23 cellular contexts compared by ENCODE assay signal in genomic region chr20:49292010-49292409, GRCh38. TPM values are rescaled to one million over a fixed set of nuclear protein-coding genes. Genes with fewer than 3 reads are reported as not detected.
DNase-seq lines count a peak whose midpoint lies in the region; ATAC-seq and TF ChIP-seq lines count a peak whose summit lies in the region.
"Had no signal": no experiment of that assay in that cellular context is flagged by ENCODE, and none has a peak within 500 bp of the region (broad histone marks: within the 10 kb centered on the region; RNA-seq: fewer than 3 reads in every experiment).

No MANE protein-coding gene starts in this region.

- no peak overlapping the region for H2AFZ ChIP-seq in OCI-LY3 (ENCODE audit: low read depth, low read length)
- H2AFZ ChIP-seq: neural progenitor cell had no signal

- peaks cover 24% of the 10 kb centered on the region for H3K79me2 ChIP-seq in OCI-LY3 (ENCODE audit: low read length)

- H3K9me3 ChIP-seq in OCI-LY3 (ENCODE audit: insufficient read depth, low read length) (peaks cover 4% of the 10 kb centered on the region; the same call in 1 of the 2 replicates), aorta (ENCODE audit: control insufficient read depth, low read length) (peaks cover 3% of the 10 kb centered on the region)
- H3K9me3 ChIP-seq: BE2C had no signal

- H3K4me2 ChIP-seq in OCI-LY3 (ENCODE audit: low read length): no peak overlapping the region
- H3K4me2 ChIP-seq: neural progenitor cell had no signal

- 68% methylated on average over 3 of the region's 3 CpGs for WGBS in aorta, 2 donors

- no peak for ATAC-seq in aorta (ENCODE audit: low FRiP score)
- ATAC-seq: foreskin keratinocyte had no signal

- peaks cover 73% of the 10 kb centered on the region for H3K36me3 ChIP-seq in OCI-LY3 (replicated peaks; ENCODE audit: low read depth, low read length)
- peaks cover 4 to 16% of the 10 kb centered on the region in 2 donors for H3K36me3 ChIP-seq in aorta (ENCODE audit: control insufficient read depth in 1 of 2, insufficient read depth in 2 of 2, low read length in 1 of 2)

- DNase-seq in NCI-H82 (lab: John Stamatoyannopoulos, UW): peak; percentile 30
- DNase-seq in NCI-H82 treated with DMSO at 0.1 percent for 48 hours (lab: John Stamatoyannopoulos, UW; ENCODE audit: unreplicated experiment): no peak
- peak; percentile 57 for DNase-seq in cerebellar cortex (ENCODE audit: low spot score)
- DNase-seq in progenitor cell of endocrine pancreas (ENCODE audit: low spot score, unreplicated experiment): no peak
- DNase-seq in stimulated activated CD4-positive, alpha-beta T cell treated with anti-CD3 and anti-CD28 coated beads, Interleukin-4, amount 100 ng/mL, for 1 hour: no peak
- DNase-seq in aorta: no peak
- DNase-seq: activated B cell treated with CpG ODN at 0.5 μM for 24 hours; BE2C; DMS79 treated with DMSO at 0.1 percent for 48 hours; effector CD8-positive, alpha-beta T cell; foreskin keratinocyte; Kasumi-1; NCI-H1092; NCI-H187 treated with DMSO at 0.1 percent for 48 hours; NCI-H526 treated with DMSO at 0.1 percent for 48 hours; sigmoid colon; stimulated activated CD4-positive, alpha-beta T cell treated with anti-CD3 and anti-CD28 coated beads, Interleukin-15, amount 100 ng/mL, for 24 hours; transverse colon had no signal

- H3K4me1 ChIP-seq in OCI-LY3 (ENCODE audit: low read length): peaks cover 35% of the 10 kb centered on the region
- no peaks in the 10 kb centered on the region for H3K4me1 ChIP-seq in aorta (ENCODE audit: control insufficient read depth in 1 of 2, insufficient read depth in 2 of 2, low read length in 2 of 2)
- H3K4me1 ChIP-seq: sigmoid colon had no signal

- H3K27me3 Mint-ChIP-seq in progenitor cell of endocrine pancreas: no peaks in the 10 kb centered on the region
- H3K27me3 Mint-ChIP-seq: activated B cell treated with CpG ODN at 0.5 μM for 24 hours; activated naive CD4-positive, alpha-beta T cell treated with anti-CD3 and anti-CD28 coated beads, Interleukin-2, amount 50 U/mL, for 24 hours had no signal

- peaks cover 59% of the 10 kb centered on the region for H4K20me1 ChIP-seq in OCI-LY3 (ENCODE audit: insufficient read depth, low read length)

- no peak overlapping the region for H3K27ac Mint-ChIP-seq in progenitor cell of endocrine pancreas
- H3K27ac Mint-ChIP-seq: activated B cell treated with CpG ODN at 0.5 μM for 24 hours; neural progenitor cell; T-helper 2 cell treated with Interferon-gamma antibody and Interleukin-4, amounts not matched to agents 5 μg/mL and 100 μg/mL, for 36 hours had no signal

- H3K9ac ChIP-seq in OCI-LY3 (ENCODE audit: low read length): no peak overlapping the region
- H3K9ac ChIP-seq: neural progenitor cell had no signal

- intact Hi-C loops in aorta (cut with DNase I): no loop called here

- H3K27ac ChIP-seq in 22Rv1 (0 out of 2 replicates have a peak overlapping the region, but pooled peaks have one; percentile 33), OCI-LY3 (ENCODE audit: low read length) (peak overlapping the region; percentile 50), aorta (ENCODE audit: low read depth in 1 of 2, low read length in 2 of 2) (no peak overlapping the region)
- H3K27ac ChIP-seq: foreskin keratinocyte, neural progenitor cell, sigmoid colon, transverse colon had no signal

- no peaks in the 10 kb centered on the region for H3K27me3 ChIP-seq in OCI-LY3 (ENCODE audit: low read depth, low read length)
- H3K27me3 ChIP-seq in aorta (ENCODE audit: control insufficient read depth in 1 of 2, insufficient read depth in 2 of 2, low read length in 1 of 2): no peaks in the 10 kb centered on the region
- H3K27me3 ChIP-seq: BE2C, foreskin keratinocyte, neural progenitor cell, sigmoid colon, transverse colon had no signal

- H3K36me3 Mint-ChIP-seq in progenitor cell of endocrine pancreas (ENCODE audit: insufficient read depth): peaks cover 62% of the 10 kb centered on the region

- no peak overlapping the region for H3K4me3 Mint-ChIP-seq in progenitor cell of endocrine pancreas (ENCODE audit: low read depth)
- H3K4me3 Mint-ChIP-seq: activated B cell treated with CpG ODN at 0.5 μM for 24 hours; activated naive CD4-positive, alpha-beta T cell treated with anti-CD3 and anti-CD28 coated beads, Interleukin-2, amount 50 U/mL, for 24 hours; neural progenitor cell; T-helper 2 cell treated with Interferon-gamma antibody and Interleukin-4, amounts not matched to agents 5 μg/mL and 100 μg/mL, for 36 hours had no signal

- no peak for TF ChIP-seq CTCF in 22Rv1 (IDR thresholded peaks at IDR 0.05)
- TF ChIP-seq CTCF in OCI-LY3 (IDR thresholded peaks at IDR 0.05; ENCODE audit: low read depth, low read length): no peak
- no peak for TF ChIP-seq CTCF in progenitor cell of endocrine pancreas (IDR thresholded peaks at IDR 0.05; ENCODE audit: unreplicated experiment)

- H3K4me3 ChIP-seq in OCI-LY3 (ENCODE audit: low read length): no peak overlapping the region
- H3K4me3 ChIP-seq in aorta (ENCODE audit: low read length in 2 of 2): no peak overlapping the region
- H3K4me3 ChIP-seq: neural progenitor cell, sigmoid colon, transverse colon had no signal

- H3K4me1 Mint-ChIP-seq in progenitor cell of endocrine pancreas (ENCODE audit: low read depth): peaks cover 19% of the 10 kb centered on the region
- H3K4me1 Mint-ChIP-seq: neural progenitor cell had no signal

- peaks cover 11% of the 10 kb centered on the region for H3K9me3 Mint-ChIP-seq in progenitor cell of endocrine pancreas (ENCODE audit: low read depth)

RNA-seq across cellular contexts. Expression of gene ZNFX1, which starts 14.2 kb away (rescaled TPM):
- total RNA-seq in progenitor cell of endocrine pancreas (10.0 and 10.7 TPM in 2 replicates), aorta (10 to 100 TPM; 48.7 to 59.4 TPM)
- polyA plus RNA-seq in aorta: 10 to 100 TPM; 10.4 to 22.3 TPM

Comparison
In these comparisons a context has a peak if more than half of its experiments do, and no peak if none do; other contexts are left out.
1. DNase-seq: peak in NCI-H82 (single experiment) and cerebellar cortex (single experiment); none in NCI-H82 treated with DMSO at 0.1 percent for 48 hours (single experiment), progenitor cell of endocrine pancreas (single experiment), stimulated activated CD4-positive, alpha-beta T cell treated with anti-CD3 and anti-CD28 coated beads, Interleukin-4, amount 100 ng/mL, for 1 hour (single experiment) and aorta (0 of 2).
2. H3K27ac ChIP-seq: peak in 22Rv1 (single experiment) and OCI-LY3 (single experiment); none in aorta (0 of 2).